Comparison of ENCODE assay signal across 1 cellular context in the genomic region with DNA sequence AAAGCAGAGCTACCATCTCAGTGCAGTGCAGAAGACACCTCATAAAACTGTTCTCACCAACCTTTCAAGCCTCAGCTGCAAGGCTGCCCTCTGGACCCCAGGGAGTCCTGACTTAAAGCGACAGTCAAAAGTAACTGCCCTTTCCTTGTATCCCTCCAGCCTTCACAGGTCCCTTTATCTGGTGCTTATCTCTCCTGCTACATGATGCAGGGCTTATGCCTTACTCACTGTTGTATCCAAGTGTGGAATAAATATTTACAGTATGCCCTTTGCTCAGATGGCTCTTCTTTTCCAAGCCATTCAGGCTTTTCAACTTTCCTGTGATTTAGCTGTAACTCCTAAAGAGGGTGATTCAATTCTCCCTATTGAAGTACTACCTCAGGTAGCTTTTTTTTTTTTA.
TF ChIP-seq lines count a peak whose summit lies in the region.

No MANE protein-coding gene starts in this region.

TF ChIP-seq in H1, 55 proteins besides CTCF, POLR2A, EP300 and RAD21:
- TF ChIP-seq POLR2AphosphoS5 (IDR thresholded peaks at IDR 0.05; ENCODE audit: low read depth, low read length) (no peak), PHF8 (conservative IDR thresholded peaks at IDR 0.05; ENCODE audit: low read depth, low read length) (no peak), EGR1 (IDR thresholded peaks at IDR 0.05; ENCODE audit: borderline replicate concordance, low read depth, low read length) (no peak), BRCA1 (IDR thresholded peaks at IDR 0.05; ENCODE audit: low read depth, low read length) (no peak), SRF (IDR thresholded peaks at IDR 0.05; ENCODE audit: low read depth, low read length) (no peak), CBX8 (IDR thresholded peaks at IDR 0.05; ENCODE audit: borderline replicate concordance, low read depth, low read length) (no peak)
